In genomic region chr10:102450374-102451104, GRCh38 we compare ENCODE assay signal across 1 cellular context.
TF ChIP-seq lines count a peak whose summit lies in the region.

No MANE protein-coding gene starts in this region.

TF ChIP-seq in IMR-90, 13 proteins besides CTCF, POLR2A, EP300 and RAD21:
- TF ChIP-seq MXI1 (IDR thresholded peaks at IDR 0.05; ENCODE audit: borderline replicate concordance, low read depth, low read length) (peak; percentile 79; the same call in 1 of the 2 replicates), USF2 (IDR thresholded peaks at IDR 0.05; ENCODE audit: low read depth, low read length) (peak; percentile 20; the same call in 1 of the 2 replicates), RCOR1 (IDR thresholded peaks at IDR 0.05; ENCODE audit: insufficient replicate concordance, low read length) (no peak), MAZ (IDR thresholded peaks at IDR 0.05; ENCODE audit: borderline replicate concordance, low read depth, low read length) (peak; percentile 40; the same call in 1 of the 2 replicates), CHD1 (IDR thresholded peaks at IDR 0.05; ENCODE audit: low read depth, low read length) (no peak), NFE2L2 (IDR thresholded peaks at IDR 0.05; ENCODE audit: low read depth, low read length) (no peak), MAFK (IDR thresholded peaks at IDR 0.05; ENCODE audit: low read depth, low read length) (no peak), ELK1 (IDR thresholded peaks at IDR 0.05; ENCODE audit: borderline replicate concordance, low read depth, low read length) (no peak), BHLHE40 (IDR thresholded peaks at IDR 0.05; ENCODE audit: low read depth, low read length) (peak; percentile 44; the same call in 1 of the 2 replicates), RFX5 (IDR thresholded peaks at IDR 0.05; ENCODE audit: low read depth, low read length) (no peak), FOS (IDR thresholded peaks at IDR 0.05; ENCODE audit: low read depth, low read length) (no peak), CEBPB (IDR thresholded peaks at IDR 0.05; ENCODE audit: low read depth, low read length) (no peak), SMC3 (IDR thresholded peaks at IDR 0.05; ENCODE audit: low read depth, low read length) (no peak)
